Comparison of ENCODE assay signal across 12 cellular contexts in the genomic region with DNA sequence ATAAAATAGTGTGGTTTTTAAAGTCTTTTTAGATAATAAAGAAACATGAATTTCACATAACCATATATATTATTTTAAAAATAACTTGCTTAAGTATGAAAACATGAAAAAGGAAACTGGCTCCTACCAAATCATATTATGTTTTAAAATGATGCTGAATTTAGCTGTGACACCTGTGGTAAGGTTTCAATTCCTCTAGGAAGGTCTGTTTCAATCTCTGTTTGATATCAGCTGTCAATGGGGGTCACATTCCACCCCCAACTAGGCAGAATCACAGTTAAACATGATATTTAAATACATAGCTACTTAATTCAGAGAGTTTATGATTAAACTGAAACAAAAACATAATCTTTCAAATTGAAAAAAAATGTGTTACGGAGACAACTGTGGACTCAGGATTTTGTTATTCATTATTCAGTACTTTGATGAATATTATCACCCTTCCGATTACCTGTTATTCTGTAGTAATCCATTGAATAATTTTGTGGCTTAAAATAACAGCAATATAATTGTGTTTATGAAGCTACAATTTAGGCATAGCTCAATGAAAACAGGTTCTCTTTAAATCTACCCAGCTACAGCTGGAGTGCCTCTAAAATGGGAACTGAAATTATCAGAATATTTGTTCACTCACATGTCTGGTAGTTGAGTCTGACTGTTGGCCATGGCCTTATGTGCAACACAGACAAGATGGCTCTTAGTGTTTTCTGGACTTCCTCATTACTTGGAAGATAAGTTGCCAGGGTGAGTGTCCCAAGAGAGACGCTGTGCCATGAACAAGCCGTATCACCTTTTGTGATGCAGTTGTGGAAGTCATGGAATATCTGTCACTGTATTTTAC.
DNase-seq lines count a peak whose midpoint lies in the region; ATAC-seq, FAIRE-seq and TF ChIP-seq lines count a peak whose summit lies in the region.
"Had no signal": no experiment of that assay in that cellular context is flagged by ENCODE, and none has a peak within 500 bp of the region (broad histone marks: within the 10 kb centered on the region; RNA-seq: fewer than 3 reads in every experiment).

No MANE protein-coding gene starts in this region.

- H3K4me3 ChIP-seq in lower leg skin (ENCODE audit: low read depth, poor library complexity, severe bottlenecking), result no peak overlapping the region
- H3K4me3 ChIP-seq in small intestine (ENCODE audit: low read depth in 1 of 2, low read length in 2 of 2), result no peak overlapping the region
- H3K4me3 ChIP-seq: Peyer's patch had no signal

- TF ChIP-seq POLR2A in lower leg skin (IDR thresholded peaks at IDR 0.05), result no peak

- 93 to 96% methylated on average over 4 of the region's 4 CpGs for WGBS in lower leg skin, 2 donors
- WGBS in small intestine, 3 donors, result 84 to 92% (median 88%) methylated on average over 4 of the region's 4 CpGs

- peak; percentile 96 for ATAC-seq in GM18858 (IDR thresholded peaks at IDR 0.05; ENCODE audit: unreplicated experiment)
- ATAC-seq in GM21526 (IDR thresholded peaks at IDR 0.05; ENCODE audit: low FRiP score, unreplicated experiment), result peak; percentile 98
- peak; percentile 95 for ATAC-seq in HG03108 (IDR thresholded peaks at IDR 0.05; ENCODE audit: unreplicated experiment)
- ATAC-seq: activated CD4-positive, alpha-beta T cell treated with anti-CD3 and anti-CD28 coated beads for 36 hours had no signal

- DNase-seq in SK-MEL-5 (ENCODE audit: low read depth, low spot score), result peak; percentile 40
- no peak for DNase-seq in stimulated activated CD4-positive, alpha-beta T cell treated with anti-CD3 and anti-CD28 coated beads, Interleukin-15, amount 100 ng/mL, for 24 hours
- DNase-seq in lower leg skin (ENCODE audit: low spot score in 2 of 2), result no peak
- DNase-seq in small intestine, result no peak
- no peak for DNase-seq in kidney tubule cell (ENCODE audit: low spot score)
- DNase-seq: activated CD4-positive, alpha-beta T cell treated with anti-CD3 and anti-CD28 coated beads for 36 hours; anterior cingulate cortex had no signal

- no peaks in the 10 kb centered on the region for H3K36me3 ChIP-seq in small intestine (ENCODE audit: control insufficient read depth in 2 of 2, insufficient read depth in 2 of 2, low read length in 2 of 2)
- H3K36me3 ChIP-seq: Peyer's patch had no signal

- no peak overlapping the region for H3K27ac ChIP-seq in small intestine (ENCODE audit: low read depth in 1 of 2, low read length in 1 of 2)
- H3K27ac ChIP-seq: Peyer's patch had no signal

- H3K9me3 ChIP-seq in small intestine (ENCODE audit: control insufficient read depth, low read depth), result no peaks in the 10 kb centered on the region
- H3K9me3 ChIP-seq: Peyer's patch had no signal

- no peaks in the 10 kb centered on the region for H3K4me1 ChIP-seq in small intestine (ENCODE audit: control insufficient read depth in 2 of 2, insufficient read depth in 1 of 2, low read depth in 1 of 2, low read length in 1 of 2)
- H3K4me1 ChIP-seq: Peyer's patch had no signal

- in situ Hi-C loops in SK-MEL-5 (cut with HindIII; ENCODE audit: low pct_unique_long_range_greater_than_20kb, low sequenced_read_pairs), result no loop called here

- no peak for FAIRE-seq in small intestine (lab: Jason Lieb, UNC)
- FAIRE-seq: H1 had no signal

- no peaks in the 10 kb centered on the region for H3K27me3 ChIP-seq in small intestine (ENCODE audit: control insufficient read depth in 2 of 2, insufficient read depth in 2 of 2, low read length in 2 of 2)
- H3K27me3 ChIP-seq: Peyer's patch had no signal

- TF ChIP-seq CTCF in lower leg skin (IDR thresholded peaks at IDR 0.05), result no peak

- intact Hi-C loops in lower leg skin (cut with DNase I; ENCODE audit: low total_unique reads), result no loop called here
